8 cellular contexts compared by ENCODE assay signal in the genomic region with DNA sequence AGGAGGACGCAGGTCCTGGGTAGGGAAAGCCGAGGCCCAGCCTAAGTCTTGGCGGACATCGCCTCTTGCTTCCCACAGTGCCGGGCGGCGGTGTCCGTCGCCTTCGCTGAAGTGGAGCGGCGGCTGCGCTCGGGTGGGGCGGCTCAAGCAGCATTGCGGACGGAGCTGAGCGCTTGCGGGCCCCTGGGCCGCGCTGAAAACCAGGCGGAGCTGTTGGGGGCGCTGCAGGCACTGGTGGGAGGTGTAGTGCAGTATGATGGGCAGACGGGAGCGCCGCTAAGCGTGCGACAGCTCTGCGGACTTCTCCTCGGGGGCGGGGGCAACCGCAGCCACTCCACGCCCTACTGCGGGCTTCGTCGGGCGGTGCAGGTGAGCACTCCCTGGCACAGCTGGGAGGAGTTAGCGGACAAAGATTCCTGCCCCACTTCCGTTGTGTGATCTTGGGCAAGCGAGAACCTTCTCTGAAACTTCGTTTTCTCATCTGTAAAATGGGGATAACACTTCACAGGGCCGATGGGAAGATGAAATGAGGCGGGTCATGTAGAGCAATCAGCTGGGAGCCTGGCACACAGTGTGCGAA. TPM values are rescaled to one million over a fixed set of nuclear protein-coding genes. Genes with fewer than 3 reads are reported as not detected.
DNase-seq lines count a peak whose midpoint lies in the region; ATAC-seq and TF ChIP-seq lines count a peak whose summit lies in the region.

No MANE protein-coding gene starts in this region.

- CTCF ChIA-PET in naive thymus-derived CD4-positive, alpha-beta T cell (lab: Charles Lee): no interaction called here

- peaks cover 0 to 4% of the 10 kb centered on the region in 2 donors for H3K27me3 ChIP-seq in naive thymus-derived CD4-positive, alpha-beta T cell (ENCODE audit: control insufficient read depth in 2 of 2, insufficient read depth in 2 of 2, low read length in 2 of 2)

- peaks cover 4% of the 10 kb centered on the region for H3K27me3 Mint-ChIP-seq in endothelial cell (ENCODE audit: unreplicated experiment)
- H3K27me3 Mint-ChIP-seq in naive thymus-derived CD4-positive, alpha-beta T cell: peaks cover 51 to 69% (median 65%) of the 10 kb centered on the region in 5 donors
- peaks cover 66% of the 10 kb centered on the region for H3K27me3 Mint-ChIP-seq in stimulated activated naive CD8-positive, alpha-beta T cell treated with anti-CD3 and anti-CD28 coated beads, Interleukin-15, Interleukin-2, amounts not matched to agents 100 ng/mL and 50 ng/mL, for 24 hours

- no peak overlapping the region for H3K27ac Mint-ChIP-seq in endothelial cell (ENCODE audit: unreplicated experiment)
- no peak overlapping the region for H3K27ac Mint-ChIP-seq in naive thymus-derived CD4-positive, alpha-beta T cell
- no peak overlapping the region for H3K27ac Mint-ChIP-seq in stimulated activated naive CD8-positive, alpha-beta T cell treated with anti-CD3 and anti-CD28 coated beads, Interleukin-15, Interleukin-2, amounts not matched to agents 100 ng/mL and 50 ng/mL, for 24 hours

- H3K4me1 ChIP-seq in naive thymus-derived CD4-positive, alpha-beta T cell (ENCODE audit: control insufficient read depth in 2 of 2, insufficient read depth in 2 of 2, low read length in 2 of 2): peaks cover 4 to 8% of the 10 kb centered on the region in 2 donors

- no peak overlapping the region for H3K27ac ChIP-seq in naive thymus-derived CD4-positive, alpha-beta T cell (ENCODE audit: low read depth, low read length)

- peak overlapping the region; percentile 51 for H3K4me3 ChIP-seq in naive thymus-derived CD4-positive, alpha-beta T cell (ENCODE audit: low read length)

- no peaks in the 10 kb centered on the region for H3K36me3 Mint-ChIP-seq in endothelial cell (ENCODE audit: low read depth, unreplicated experiment)
- peaks cover 0 to 4% (median 0%) of the 10 kb centered on the region in 5 donors for H3K36me3 Mint-ChIP-seq in naive thymus-derived CD4-positive, alpha-beta T cell
- H3K36me3 Mint-ChIP-seq in stimulated activated naive CD8-positive, alpha-beta T cell treated with anti-CD3 and anti-CD28 coated beads, Interleukin-15, Interleukin-2, amounts not matched to agents 100 ng/mL and 50 ng/mL, for 24 hours (ENCODE audit: low read depth): no peaks in the 10 kb centered on the region

- H3K4me1 Mint-ChIP-seq in endothelial cell (ENCODE audit: unreplicated experiment): peaks cover 3% of the 10 kb centered on the region
- peaks cover 4 to 12% (median 7%) of the 10 kb centered on the region in 7 donors for H3K4me1 Mint-ChIP-seq in naive thymus-derived CD4-positive, alpha-beta T cell
- H3K4me1 Mint-ChIP-seq in stimulated activated naive CD8-positive, alpha-beta T cell treated with anti-CD3 and anti-CD28 coated beads, Interleukin-15, Interleukin-2, amounts not matched to agents 100 ng/mL and 50 ng/mL, for 24 hours (ENCODE audit: low read depth): peaks cover 8% of the 10 kb centered on the region

- POLR2A ChIA-PET in naive thymus-derived CD4-positive, alpha-beta T cell (lab: Charles Lee): no interaction called here

- ATAC-seq in GM18873 (IDR thresholded peaks at IDR 0.05; ENCODE audit: low FRiP score, unreplicated experiment) (peak; percentile 68), HG03103 (IDR thresholded peaks at IDR 0.05; ENCODE audit: low read depth, unreplicated experiment) (peak; percentile 84)
- ATAC-seq in naive thymus-derived CD4-positive, alpha-beta T cell: peak; percentile 89

- DNase-seq in AG08396 (ENCODE audit: low spot score) (peak; percentile 69), NCI-H460 (ENCODE audit: extremely low read depth, low read depth) (peak; percentile 83), endothelial cell (ENCODE audit: low spot score) (peak; percentile 90)
- DNase-seq in activated CD8-positive, alpha-beta memory T cell treated with anti-CD3 and anti-CD28 coated beads for 24 hours: peak; percentile 84
- peak; percentile 26 to 62 (median 41) for DNase-seq in naive thymus-derived CD4-positive, alpha-beta T cell

- no peaks in the 10 kb centered on the region for H3K9me3 ChIP-seq in naive thymus-derived CD4-positive, alpha-beta T cell (ENCODE audit: control insufficient read depth in 2 of 3, low read length in 3 of 3)

- H3K9me3 Mint-ChIP-seq in endothelial cell (ENCODE audit: unreplicated experiment): no peaks in the 10 kb centered on the region
- H3K9me3 Mint-ChIP-seq in naive thymus-derived CD4-positive, alpha-beta T cell: peaks cover 0 to 4% (median 0%) of the 10 kb centered on the region in 11 donors
- H3K9me3 Mint-ChIP-seq in stimulated activated naive CD8-positive, alpha-beta T cell treated with anti-CD3 and anti-CD28 coated beads, Interleukin-15, Interleukin-2, amounts not matched to agents 100 ng/mL and 50 ng/mL, for 24 hours: no peaks in the 10 kb centered on the region

- intact Hi-C loops in naive thymus-derived CD4-positive, alpha-beta T cell (cut with micrococcal nuclease): loop anchor here in 1 of 2 donors (1.0 kb wide), 1 partner anchor 221 kb away; no protein-coding TSS in a partner anchor

- peak overlapping the region; percentile 86 for H3K4me3 Mint-ChIP-seq in endothelial cell (ENCODE audit: unreplicated experiment)
- peak overlapping the region; percentile 76 to 91 (median 83) for H3K4me3 Mint-ChIP-seq in naive thymus-derived CD4-positive, alpha-beta T cell
- peak overlapping the region; percentile 58 for H3K4me3 Mint-ChIP-seq in stimulated activated naive CD8-positive, alpha-beta T cell treated with anti-CD3 and anti-CD28 coated beads, Interleukin-15, Interleukin-2, amounts not matched to agents 100 ng/mL and 50 ng/mL, for 24 hours

- H3K36me3 ChIP-seq in naive thymus-derived CD4-positive, alpha-beta T cell (ENCODE audit: control insufficient read depth in 2 of 3, insufficient read depth in 3 of 3, low read length in 3 of 3): no peaks in the 10 kb centered on the region

- TF ChIP-seq CTCF in endothelial cell (IDR thresholded peaks at IDR 0.05; ENCODE audit: unreplicated experiment): no peak

RNA-seq across cellular contexts. Expression of a gene that starts 4.3 kb away (rescaled TPM):
- total RNA-seq in NCI-H460 (2014; rRNA removed; shearing (Covaris generic)): 4.1 and 5.0 TPM in 2 replicates
- 0.88 and 6.4 TPM in 2 replicates for polyA plus RNA-seq in NCI-H460 (2014; cell fraction: nucleus; rRNA removed)
- 6.1 TPM for total RNA-seq in endothelial cell (ENCODE audit: unreplicated experiment)
- under 1 TPM in 4 of 5 experiments, not detected in 1; 0.40 to 0.92 (median 0.55) TPM for total RNA-seq in naive thymus-derived CD4-positive, alpha-beta T cell
- polyA plus RNA-seq in naive thymus-derived CD4-positive, alpha-beta T cell: 1 to 10 TPM in 1 of 2 donors, under 1 TPM in 1; 0.82 to 2.0 TPM
